ENCODE assay signal across 1 cellular context in the genomic region with DNA sequence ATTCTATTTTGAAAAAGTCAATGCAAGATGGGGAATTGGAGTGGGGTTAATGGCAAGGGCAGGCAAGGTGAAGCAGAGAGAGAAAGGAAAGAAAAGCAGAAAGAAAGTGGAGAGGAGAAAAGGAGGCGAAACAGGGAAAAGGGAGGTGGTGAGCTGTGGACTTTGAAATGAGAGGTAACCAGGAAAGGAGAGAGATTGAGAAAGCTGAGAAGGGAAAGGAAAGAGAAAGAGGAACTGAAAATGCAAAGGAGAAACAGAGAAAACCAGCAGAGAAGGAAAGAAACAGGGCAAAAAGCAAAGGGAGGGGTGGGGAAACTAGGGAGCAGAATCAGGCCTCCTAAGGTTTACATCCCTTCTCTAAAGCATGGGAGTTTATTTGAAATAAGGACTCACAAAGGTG.
TF ChIP-seq lines count a peak whose summit lies in the region.

No MANE protein-coding gene starts in this region.

TF ChIP-seq in GM23338, 12 proteins besides CTCF, POLR2A, EP300 and RAD21 (continued from another document):
- TF ChIP-seq ZNF462 (CRISPR knock-in tag; IDR thresholded peaks at IDR 0.05) (no peak), POLR2AphosphoS5 (IDR thresholded peaks at IDR 0.05; ENCODE audit: low read depth) (no peak), CREB1 (CRISPR knock-in tag; IDR thresholded peaks at IDR 0.05; ENCODE audit: low read depth) (no peak), ZNF114 (CRISPR knock-in tag; IDR thresholded peaks at IDR 0.05) (no peak), EZH2phosphoT487 (IDR thresholded peaks at IDR 0.05; ENCODE audit: unreplicated experiment) (no peak)
- TF ChIP-seq, protein P1, sequence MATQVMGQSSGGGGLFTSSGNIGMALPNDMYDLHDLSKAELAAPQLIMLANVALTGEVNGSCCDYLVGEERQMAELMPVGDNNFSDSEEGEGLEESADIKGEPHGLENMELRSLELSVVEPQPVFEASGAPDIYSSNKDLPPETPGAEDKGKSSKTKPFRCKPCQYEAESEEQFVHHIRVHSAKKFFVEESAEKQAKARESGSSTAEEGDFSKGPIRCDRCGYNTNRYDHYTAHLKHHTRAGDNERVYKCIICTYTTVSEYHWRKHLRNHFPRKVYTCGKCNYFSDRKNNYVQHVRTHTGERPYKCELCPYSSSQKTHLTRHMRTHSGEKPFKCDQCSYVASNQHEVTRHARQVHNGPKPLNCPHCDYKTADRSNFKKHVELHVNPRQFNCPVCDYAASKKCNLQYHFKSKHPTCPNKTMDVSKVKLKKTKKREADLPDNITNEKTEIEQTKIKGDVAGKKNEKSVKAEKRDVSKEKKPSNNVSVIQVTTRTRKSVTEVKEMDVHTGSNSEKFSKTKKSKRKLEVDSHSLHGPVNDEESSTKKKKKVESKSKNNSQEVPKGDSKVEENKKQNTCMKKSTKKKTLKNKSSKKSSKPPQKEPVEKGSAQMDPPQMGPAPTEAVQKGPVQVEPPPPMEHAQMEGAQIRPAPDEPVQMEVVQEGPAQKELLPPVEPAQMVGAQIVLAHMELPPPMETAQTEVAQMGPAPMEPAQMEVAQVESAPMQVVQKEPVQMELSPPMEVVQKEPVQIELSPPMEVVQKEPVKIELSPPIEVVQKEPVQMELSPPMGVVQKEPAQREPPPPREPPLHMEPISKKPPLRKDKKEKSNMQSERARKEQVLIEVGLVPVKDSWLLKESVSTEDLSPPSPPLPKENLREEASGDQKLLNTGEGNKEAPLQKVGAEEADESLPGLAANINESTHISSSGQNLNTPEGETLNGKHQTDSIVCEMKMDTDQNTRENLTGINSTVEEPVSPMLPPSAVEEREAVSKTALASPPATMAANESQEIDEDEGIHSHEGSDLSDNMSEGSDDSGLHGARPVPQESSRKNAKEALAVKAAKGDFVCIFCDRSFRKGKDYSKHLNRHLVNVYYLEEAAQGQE (IDR thresholded peaks at IDR 0.05; ENCODE audit: unreplicated experiment) = no peak
